8 cellular contexts compared by ENCODE assay signal in genomic region chr20:47785321-47785899, GRCh38. TPM values are rescaled to one million over a fixed set of nuclear protein-coding genes. Genes with fewer than 3 reads are reported as not detected.
A peak's percentile ranks its signal among the peaks of the same experiment; 100 is the strongest.
DNase-seq lines count a peak whose midpoint lies in the region; ATAC-seq and TF ChIP-seq lines count a peak whose summit lies in the region.

SULF2 (minus strand) TSS chr20:47785481; CDS start chr20:47757363, 28,118 bp downstream.

- H3K9me3 ChIP-seq in spleen, result no peaks in the 10 kb centered on the region

- ATAC-seq in GM19035 (IDR thresholded peaks at IDR 0.05; ENCODE audit: unreplicated experiment) (no peak), HG02642 (IDR thresholded peaks at IDR 0.05; ENCODE audit: poor library complexity, unreplicated experiment) (no peak)

- H3K36me3 Mint-ChIP-seq in activated naive CD4-positive, alpha-beta T cell treated with anti-CD3 and anti-CD28 coated beads, Interleukin-2, amount 50 U/mL, for 24 hours, result no peaks in the 10 kb centered on the region
- no peaks in the 10 kb centered on the region for H3K36me3 Mint-ChIP-seq in brain

- no peaks in the 10 kb centered on the region for H3K9me3 Mint-ChIP-seq in activated naive CD4-positive, alpha-beta T cell treated with anti-CD3 and anti-CD28 coated beads, Interleukin-2, amount 50 U/mL, for 24 hours
- peaks cover 0 to 9% (median 0%) of the 10 kb centered on the region in 5 experiments for H3K9me3 Mint-ChIP-seq in brain

- DNase-seq in activated naive CD4-positive, alpha-beta T cell treated with Interleukin-2 at 50 U/mL for 16 hours, result no peak
- peak; percentile 16 for DNase-seq in iris pigment epithelial cell (ENCODE audit: low read depth)
- DNase-seq in spleen, result no peak
- DNase-seq in foreskin melanocyte, result no peak

- TF ChIP-seq CTCF in brain (conservative IDR thresholded peaks at IDR 0.05) (no peak), spleen (IDR thresholded peaks at IDR 0.05 in 8 of 11, conservative IDR thresholded peaks at IDR 0.05 in 3 of 11) (no peak)

- H3K27ac Mint-ChIP-seq in activated naive CD4-positive, alpha-beta T cell treated with anti-CD3 and anti-CD28 coated beads, Interleukin-2, amount 50 U/mL, for 24 hours, result no peak within 1 kb of the TSS
- peak within 1 kb of the TSS; percentile 65 to 98 (median 92) for H3K27ac Mint-ChIP-seq in brain

- peak within 1 kb of the TSS; percentile 23 to 71 (median 46) for H3K4me3 ChIP-seq in spleen

- H3K27me3 ChIP-seq in spleen (replicated peaks in 1 of 7), result peaks cover 0 to 92% (median 38%) of the 10 kb centered on the region in 7 donors

- TF ChIP-seq POLR2A in spleen (IDR thresholded peaks at IDR 0.05), result no peak

- H3K4me1 ChIP-seq in spleen, result peaks cover 12 to 30% (median 23%) of the 10 kb centered on the region in 6 donors

- peaks cover 45% of the 10 kb centered on the region for H3K27me3 Mint-ChIP-seq in activated naive CD4-positive, alpha-beta T cell treated with anti-CD3 and anti-CD28 coated beads, Interleukin-2, amount 50 U/mL, for 24 hours
- peaks cover 40% of the 10 kb centered on the region for H3K27me3 Mint-ChIP-seq in brain

- H3K27ac ChIP-seq in spleen, result peak within 1 kb of the TSS in 5 of 8 donors; percentile 7 to 64 (median 38)

- no peaks in the 10 kb centered on the region for H3K36me3 ChIP-seq in spleen

- peaks cover 17% of the 10 kb centered on the region for H3K4me1 Mint-ChIP-seq in activated naive CD4-positive, alpha-beta T cell treated with anti-CD3 and anti-CD28 coated beads, Interleukin-2, amount 50 U/mL, for 24 hours
- peaks cover 74% of the 10 kb centered on the region for H3K4me1 Mint-ChIP-seq in brain

- H3K4me3 Mint-ChIP-seq in activated naive CD4-positive, alpha-beta T cell treated with anti-CD3 and anti-CD28 coated beads, Interleukin-2, amount 50 U/mL, for 24 hours, result peak within 1 kb of the TSS; percentile 79
- H3K4me3 Mint-ChIP-seq in brain, result peak within 1 kb of the TSS; percentile 89 to 93 (median 91)

- intact Hi-C loops in spleen (cut with DNase I; ENCODE audit: low total_unique reads), result loop anchor here (5.0 to 10.0 kb wide), 2 partner anchors 111 to 837 kb away; no protein-coding TSS in a partner anchor

- WGBS in spleen, 5 donors, result 1 to 6% (median 1%) methylated on average over 21 to 90 of the region's 90 CpGs; no CpG with 5 or more reads in 1 of the 5 donors

RNA-seq across cellular contexts. Expression of gene SULF2, which starts in this region (rescaled TPM):
- polyA plus RNA-seq in brain (ENCODE audit: insufficient read depth, low read depth, low replicate concordance), result 18.8 TPM
- 10 to 100 TPM in 6 of 7 donors, 1 to 10 TPM in 1; 9.3 to 49.1 (median 18.3) TPM for total RNA-seq in spleen
- polyA plus RNA-seq in spleen, result 10 to 100 TPM in 1 of 3 donors, 1 to 10 TPM in 2; 5.5 to 24.6 (median 9.4) TPM
